Comparison of ENCODE assay signal across 39 cellular contexts in the genomic region with DNA sequence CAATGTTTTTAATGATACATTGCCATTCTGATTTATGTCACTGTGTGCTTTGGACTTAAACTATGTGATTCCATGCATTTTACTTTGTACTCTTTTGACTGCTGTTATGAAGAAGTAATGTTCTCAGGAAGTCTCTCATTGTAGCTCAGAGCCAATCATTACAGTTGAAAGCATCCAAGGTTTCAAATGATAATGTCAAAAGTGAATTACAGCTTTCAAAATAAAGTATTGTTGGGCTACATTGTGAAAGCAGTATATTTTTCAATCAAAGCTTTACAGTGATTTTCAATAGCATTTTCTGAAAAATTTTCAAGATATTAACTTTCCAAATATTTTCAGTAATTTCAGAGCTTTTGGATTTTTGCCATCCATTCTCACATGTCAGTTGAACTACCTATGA.
"Had no signal": no experiment of that assay in that cellular context is flagged by ENCODE, and none has a peak within 500 bp of the region (broad histone marks: within the 10 kb centered on the region; RNA-seq: fewer than 3 reads in every experiment).

No MANE protein-coding gene starts in this region.

- ATAC-seq: activated naive CD4-positive, alpha-beta T cell treated with anti-CD3 and anti-CD28 coated beads, Interleukin-2, amount 50 U/mL, for 72 hours; activated naive CD8-positive, alpha-beta T cell treated with anti-CD3 and anti-CD28 coated beads, Interleukin-2, amount 50 U/mL, for 24 hours; activated T-cell treated with anti-CD3 and anti-CD28 coated beads, Interleukin-2, amount 50 U/mL, for 4 hours; activated T-cell treated with anti-CD3 and anti-CD28 coated beads, Interleukin-2, amount 50 U/mL, for 72 hours; activated T-helper 17 cell treated with anti-CD3 and anti-CD28 coated beads, Interleukin-2, amount 50 U/mL, for 72 hours; body of pancreas had no signal

- H3K9me3 ChIP-seq: adrenal gland, ascending aorta, body of pancreas, breast epithelium had no signal

- H3K27ac ChIP-seq: adrenal gland, ascending aorta, body of pancreas, brain microvascular endothelial cell, breast epithelium, cardiac muscle cell had no signal

- H3K36me3 ChIP-seq: adrenal gland, ascending aorta, brain microvascular endothelial cell, breast epithelium, cardiac muscle cell had no signal

- H3K4me1 Mint-ChIP-seq: activated naive CD4-positive, alpha-beta T cell treated with anti-CD3 and anti-CD28 coated beads, Interleukin-2, amount 10 ng/mL, durations not matched to agents 7 days and 5 days; activated naive CD4-positive, alpha-beta T cell treated with anti-CD3 and anti-CD28 coated beads, Interleukin-2, amount 50 U/mL, for 24 hours; activated naive CD8-positive, alpha-beta T cell treated with anti-CD3 and anti-CD28 coated beads for 36 hours; activated naive CD8-positive, alpha-beta T cell treated with anti-CD3 and anti-CD28 coated beads, Interleukin-2, amount 10 ng/mL, durations not matched to agents 7 days and 5 days; activated naive CD8-positive, alpha-beta T cell treated with anti-CD3 and anti-CD28 coated beads, Interleukin-2, amount 50 U/mL, for 24 hours; activated T-helper 17 cell treated with anti-CD3 and anti-CD28 coated beads, Interleukin-2, amount 50 U/mL, for 72 hours; central memory CD8-positive, alpha-beta T cell had no signal

- H3K4me3 Mint-ChIP-seq: activated naive CD4-positive, alpha-beta T cell treated with anti-CD3 and anti-CD28 coated beads for 36 hours; activated naive CD4-positive, alpha-beta T cell treated with anti-CD3 and anti-CD28 coated beads, Interleukin-2, amount 10 ng/mL, durations not matched to agents 7 days and 5 days; activated naive CD4-positive, alpha-beta T cell treated with anti-CD3 and anti-CD28 coated beads, Interleukin-2, amount 50 U/mL, for 24 hours; activated naive CD8-positive, alpha-beta T cell; activated naive CD8-positive, alpha-beta T cell treated with anti-CD3 and anti-CD28 coated beads for 36 hours; activated naive CD8-positive, alpha-beta T cell treated with anti-CD3 and anti-CD28 coated beads, Interleukin-2, amount 10 ng/mL, durations not matched to agents 7 days and 5 days; activated naive CD8-positive, alpha-beta T cell treated with anti-CD3 and anti-CD28 coated beads, Interleukin-2, amount 50 U/mL, for 24 hours; activated T-cell treated with anti-CD3 and anti-CD28 coated beads, Interleukin-2, amount 50 U/mL, for 24 hours; activated T-cell treated with anti-CD3 and anti-CD28 coated beads, Interleukin-2, amount 50 U/mL, for 4 hours; activated T-cell treated with anti-CD3 and anti-CD28 coated beads, Interleukin-2, amount 50 U/mL, for 72 hours; activated T-helper 1 cell treated with anti-CD3 and anti-CD28 coated beads, Interleukin-12 subunit alpha, Interleukin-12 subunit beta, Interleukin-2, Interleukin-4 antibody, amounts not matched to agents 30 ng/mL and 10 ng/mL and 1 ng/mL, durations not matched to agents 14 hours and 24 hours and 36 hours; activated T-helper 17 cell treated with anti-CD3 and anti-CD28 coated beads, Interleukin-2, amount 50 U/mL, for 72 hours; brain; central memory CD8-positive, alpha-beta T cell had no signal

- H3K4me3 ChIP-seq: adrenal gland, ascending aorta, body of pancreas, breast epithelium, cardiac muscle cell had no signal

- DNase-seq: activated effector memory CD4-positive, alpha-beta T cell treated with anti-CD3 and anti-CD28 coated beads, Interleukin-2, amount 50 U/mL, for 16 hours; activated effector memory CD4-positive, alpha-beta T cell treated with Interleukin-2 at 50 U/mL for 16 hours; activated gamma-delta T cell; activated gamma-delta T cell treated with Interleukin-2 at 50 U/mL for 16 hours; activated naive CD4-positive, alpha-beta T cell; activated naive CD4-positive, alpha-beta T cell treated with anti-CD3 and anti-CD28 coated beads for 36 hours; activated naive CD4-positive, alpha-beta T cell treated with anti-CD3 and anti-CD28 coated beads, Interleukin-2, amount 10 ng/mL, durations not matched to agents 7 days and 5 days; activated naive CD4-positive, alpha-beta T cell treated with anti-CD3 and anti-CD28 coated beads, Interleukin-2, amount 50 U/mL, for 16 hours; activated naive CD4-positive, alpha-beta T cell treated with Interleukin-2 at 50 U/mL for 16 hours; activated naive CD8-positive, alpha-beta T cell treated with anti-CD3 and anti-CD28 coated beads for 36 hours; activated naive CD8-positive, alpha-beta T cell treated with anti-CD3 and anti-CD28 coated beads, Interleukin-2, amount 10 ng/mL, durations not matched to agents 7 days and 5 days; activated naive CD8-positive, alpha-beta T cell treated with anti-CD3 and anti-CD28 coated beads, Interleukin-2, amount 50 U/mL, for 24 hours; activated T-cell treated with anti-CD3 and anti-CD28 coated beads, Interleukin-2, amount 50 U/mL, for 1 hour; activated T-cell treated with anti-CD3 and anti-CD28 coated beads, Interleukin-2, amount 50 U/mL, for 24 hours; activated T-cell treated with anti-CD3 and anti-CD28 coated beads, Interleukin-2, amount 50 U/mL, for 4 hours; activated T-cell treated with anti-CD3 and anti-CD28 coated beads, Interleukin-2, amount 50 U/mL, for 48 hours; activated T-cell treated with anti-CD3 and anti-CD28 coated beads, Interleukin-2, amount 50 U/mL, for 72 hours; adrenal gland; amniotic stem cell; amygdala; anterior cingulate cortex; aorta; body of pancreas; brain microvascular endothelial cell; caudate nucleus; central memory CD4-positive, alpha-beta T cell; cerebellar nuclear complex had no signal

- H3K27me3 ChIP-seq: adrenal gland, ascending aorta, body of pancreas, brain microvascular endothelial cell, breast epithelium, cardiac muscle cell had no signal

- FAIRE-seq: bronchial epithelial cell had no signal

- H3K4me1 ChIP-seq: adrenal gland, ascending aorta, body of pancreas, breast epithelium had no signal

- H3K27ac Mint-ChIP-seq: activated naive CD4-positive, alpha-beta T cell treated with anti-CD3 and anti-CD28 coated beads for 36 hours; activated naive CD4-positive, alpha-beta T cell treated with anti-CD3 and anti-CD28 coated beads, Interleukin-2, amount 10 ng/mL, durations not matched to agents 7 days and 5 days; activated naive CD4-positive, alpha-beta T cell treated with anti-CD3 and anti-CD28 coated beads, Interleukin-2, amount 50 U/mL, for 24 hours; activated naive CD4-positive, alpha-beta T cell treated with anti-CD3 and anti-CD28 coated beads, Interleukin-2, amount 50 U/mL, for 72 hours; activated naive CD8-positive, alpha-beta T cell; activated naive CD8-positive, alpha-beta T cell treated with anti-CD3 and anti-CD28 coated beads for 36 hours; activated naive CD8-positive, alpha-beta T cell treated with anti-CD3 and anti-CD28 coated beads, Interleukin-2, amount 10 ng/mL, durations not matched to agents 7 days and 5 days; activated naive CD8-positive, alpha-beta T cell treated with anti-CD3 and anti-CD28 coated beads, Interleukin-2, amount 50 U/mL, for 24 hours; activated T-cell treated with anti-CD3 and anti-CD28 coated beads, Interleukin-2, amount 50 U/mL, for 24 hours; activated T-cell treated with anti-CD3 and anti-CD28 coated beads, Interleukin-2, amount 50 U/mL, for 72 hours; activated T-helper 1 cell treated with anti-CD3 and anti-CD28 coated beads, Interleukin-12 subunit alpha, Interleukin-12 subunit beta, Interleukin-2, Interleukin-4 antibody, amounts not matched to agents 30 ng/mL and 10 ng/mL and 1 ng/mL, durations not matched to agents 14 hours and 24 hours and 36 hours; activated T-helper 17 cell treated with anti-CD3 and anti-CD28 coated beads, Interleukin-2, amount 50 U/mL, for 72 hours; activated T-helper 2 cell treated with anti-CD3 and anti-CD28 coated beads, Interferon-gamma antibody, Interleukin-2, Interleukin-4, amounts not matched to agents 10 μg/mL and 5 μg/mL and 100 μg/mL, durations not matched to agents 14 hours and 24 hours and 36 hours; brain had no signal

- H3K36me3 Mint-ChIP-seq: activated naive CD4-positive, alpha-beta T cell treated with anti-CD3 and anti-CD28 coated beads, Interleukin-2, amount 10 ng/mL, durations not matched to agents 7 days and 5 days; activated naive CD4-positive, alpha-beta T cell treated with anti-CD3 and anti-CD28 coated beads, Interleukin-2, amount 50 U/mL, for 24 hours; activated naive CD8-positive, alpha-beta T cell; activated naive CD8-positive, alpha-beta T cell treated with anti-CD3 and anti-CD28 coated beads for 36 hours; activated naive CD8-positive, alpha-beta T cell treated with anti-CD3 and anti-CD28 coated beads, Interleukin-2, amount 10 ng/mL, durations not matched to agents 7 days and 5 days; brain had no signal

- H3K9me3 Mint-ChIP-seq: activated naive CD4-positive, alpha-beta T cell treated with anti-CD3 and anti-CD28 coated beads, Interleukin-2, amount 10 ng/mL, durations not matched to agents 7 days and 5 days; activated naive CD4-positive, alpha-beta T cell treated with anti-CD3 and anti-CD28 coated beads, Interleukin-2, amount 50 U/mL, for 24 hours; activated naive CD8-positive, alpha-beta T cell treated with anti-CD3 and anti-CD28 coated beads for 36 hours; activated naive CD8-positive, alpha-beta T cell treated with anti-CD3 and anti-CD28 coated beads, Interleukin-2, amount 10 ng/mL, durations not matched to agents 7 days and 5 days; activated naive CD8-positive, alpha-beta T cell treated with anti-CD3 and anti-CD28 coated beads, Interleukin-2, amount 50 U/mL, for 24 hours; activated T-helper 17 cell treated with anti-CD3 and anti-CD28 coated beads, Interleukin-2, amount 50 U/mL, for 72 hours; activated T-helper 2 cell treated with anti-CD3 and anti-CD28 coated beads, Interferon-gamma antibody, Interleukin-2, Interleukin-4, amounts not matched to agents 10 μg/mL and 5 μg/mL and 100 μg/mL, durations not matched to agents 14 hours and 24 hours and 36 hours had no signal

- H3K27me3 Mint-ChIP-seq: activated naive CD4-positive, alpha-beta T cell treated with anti-CD3 and anti-CD28 coated beads, Interleukin-2, amount 10 ng/mL, durations not matched to agents 7 days and 5 days; activated naive CD4-positive, alpha-beta T cell treated with anti-CD3 and anti-CD28 coated beads, Interleukin-2, amount 50 U/mL, for 24 hours; activated naive CD8-positive, alpha-beta T cell; activated naive CD8-positive, alpha-beta T cell treated with anti-CD3 and anti-CD28 coated beads for 36 hours; activated naive CD8-positive, alpha-beta T cell treated with anti-CD3 and anti-CD28 coated beads, Interleukin-2, amount 10 ng/mL, durations not matched to agents 7 days and 5 days; activated naive CD8-positive, alpha-beta T cell treated with anti-CD3 and anti-CD28 coated beads, Interleukin-2, amount 50 U/mL, for 24 hours; activated T-cell treated with anti-CD3 and anti-CD28 coated beads, Interleukin-2, amount 50 U/mL, for 24 hours; activated T-helper 17 cell treated with anti-CD3 and anti-CD28 coated beads, Interleukin-2, amount 50 U/mL, for 72 hours; brain; central memory CD8-positive, alpha-beta T cell had no signal
